21 cellular contexts compared by ENCODE assay signal in the genomic region with DNA sequence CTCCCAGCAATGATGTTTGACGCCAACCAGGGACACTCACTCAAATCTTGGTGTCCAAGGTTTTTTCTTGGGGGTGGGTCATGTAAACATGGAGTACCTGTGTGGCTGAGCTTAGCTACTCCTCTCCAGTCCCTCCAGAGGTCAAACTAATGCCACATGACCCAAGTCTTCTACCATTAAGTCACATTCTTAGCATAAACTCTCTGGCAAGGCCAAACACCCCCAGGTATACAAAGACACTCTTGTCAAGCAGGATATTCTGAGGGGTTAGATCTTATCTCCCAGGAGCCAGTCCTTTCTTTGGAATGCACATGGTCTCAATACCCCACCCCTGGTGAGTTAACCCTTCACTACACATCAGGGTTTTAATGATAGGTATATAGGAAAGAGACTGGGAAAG.
DNase-seq lines count a peak whose midpoint lies in the region.
"Had no signal": no experiment of that assay in that cellular context is flagged by ENCODE, and none has a peak within 500 bp of the region (broad histone marks: within the 10 kb centered on the region; RNA-seq: fewer than 3 reads in every experiment).

No MANE protein-coding gene starts in this region.

- H3K4ac ChIP-seq in trophoblast cell (ENCODE audit: low read depth, low read length): no peak overlapping the region

- H3K9ac ChIP-seq in trophoblast cell (ENCODE audit: low read length): no peak overlapping the region
- H3K9ac ChIP-seq: BLaER1 had no signal

- H2AFZ ChIP-seq in trophoblast cell (ENCODE audit: insufficient read depth, low read length, poor library complexity): no peak overlapping the region

- no CpG with 5 or more reads among the region's 1 CpG for WGBS in trophoblast cell (ENCODE audit: extremely low coverage, insufficient coverage, insufficient read length)

- H2AK5ac ChIP-seq in trophoblast cell (ENCODE audit: low read length): no peak overlapping the region

- H3K36me3 ChIP-seq in trophoblast cell (ENCODE audit: control insufficient read depth in 1 of 2, insufficient read depth in 2 of 2, low read length in 2 of 2): no peaks in the 10 kb centered on the region
- H3K36me3 ChIP-seq: BE2C, BLaER1 had no signal

- H3K27ac ChIP-seq in trophoblast cell (ENCODE audit: low read depth, low read length): peak overlapping the region; percentile 59
- H3K27ac ChIP-seq: BLaER1 had no signal

- no peak overlapping the region for H4K12ac ChIP-seq in trophoblast cell (ENCODE audit: low read depth, low read length)

- peaks cover 19 to 25% of the 10 kb centered on the region in 2 experiments for H3K4me1 ChIP-seq in trophoblast cell (ENCODE audit: control insufficient read depth in 1 of 2, insufficient read depth in 2 of 2, low read length in 2 of 2)
- H3K4me1 ChIP-seq: BLaER1 had no signal

- H4K91ac ChIP-seq in trophoblast cell (ENCODE audit: low read depth, low read length): no peak overlapping the region

- H3K23ac ChIP-seq in trophoblast cell (ENCODE audit: low read length): no peak overlapping the region

- no peaks in the 10 kb centered on the region for H3K79me2 ChIP-seq in trophoblast cell (ENCODE audit: control insufficient read depth, insufficient read depth, low read length, poor library complexity)

- H3K9me3 ChIP-seq in trophoblast cell (ENCODE audit: insufficient read depth, low read depth, low read length): no peaks in the 10 kb centered on the region
- H3K9me3 ChIP-seq: BE2C, BLaER1 had no signal

- H4K8ac ChIP-seq in trophoblast cell (ENCODE audit: low read depth, low read length): no peak overlapping the region

- no peaks in the 10 kb centered on the region for H3K27me3 ChIP-seq in trophoblast cell (ENCODE audit: insufficient read depth, low read length)
- H3K27me3 ChIP-seq: BE2C, BLaER1 had no signal

- DNase-seq in islet precursor cell (peak; percentile 91), trophoblast cell (peak in 1 of 2 donors; percentile 10), HCEC 1CT (no peak), SHP77 treated with DMSO at 0.1 percent for 48 hours (lab: John Stamatoyannopoulos, UW) (no peak), amniotic stem cell (lab: John Stamatoyannopoulos, UW) (no peak)
- DNase-seq: 8988T; ACHN; BE2C; C1 segment of cervical spinal cord; CD4-positive, alpha-beta memory T cell; CD4-positive, CD25-positive, alpha-beta regulatory T cell; CD8-positive, alpha-beta memory T cell; COR-L47; DMS 273 treated with DMSO at 0.1 percent for 48 hours; DMS153; DMS53; DMS79; DND-41; EL; GF-D8 had no signal

- peaks cover 10% of the 10 kb centered on the region for H3K79me1 ChIP-seq in trophoblast cell (ENCODE audit: low read length)

- H3K4me3 ChIP-seq in trophoblast cell (ENCODE audit: low read depth, low read length): no peak overlapping the region
- H3K4me3 ChIP-seq: BLaER1 had no signal

- no peak overlapping the region for H3K18ac ChIP-seq in trophoblast cell (ENCODE audit: low read length)

- H2BK5ac ChIP-seq in trophoblast cell (ENCODE audit: low read depth, low read length, poor library complexity): no peak overlapping the region

- H3K14ac ChIP-seq in trophoblast cell (ENCODE audit: low read length): no peak overlapping the region

- no peak overlapping the region for H2BK120ac ChIP-seq in trophoblast cell (ENCODE audit: insufficient read depth, low read length, poor library complexity)

- H2BK12ac ChIP-seq in trophoblast cell (ENCODE audit: low read length): no peak overlapping the region

- H3K4me2 ChIP-seq in trophoblast cell (ENCODE audit: low read length): no peak overlapping the region
- H3K4me2 ChIP-seq: BLaER1 had no signal
